1 cellular context compared by ENCODE assay signal in genomic region chr7:151117041-151117440, GRCh38.
TF ChIP-seq lines count a peak whose summit lies in the region.

No MANE protein-coding gene starts in this region.

TF ChIP-seq in WTC11, 78 proteins besides CTCF, POLR2A, EP300 and RAD21 (continued from another document):
- no peak for TF ChIP-seq PREB (CRISPR knock-in tag; IDR thresholded peaks at IDR 0.05; ENCODE audit: borderline replicate concordance)
- no peak for TF ChIP-seq MLX (CRISPR knock-in tag; IDR thresholded peaks at IDR 0.05)
- TF ChIP-seq ZBTB21 (CRISPR knock-in tag; IDR thresholded peaks at IDR 0.05; ENCODE audit: borderline replicate concordance), result no peak
- no peak for TF ChIP-seq ZBTB43 (CRISPR knock-in tag; IDR thresholded peaks at IDR 0.05)
- no peak for TF ChIP-seq JAZF1 (CRISPR knock-in tag; IDR thresholded peaks at IDR 0.05)
- no peak for TF ChIP-seq TCF7 (CRISPR knock-in tag; IDR thresholded peaks at IDR 0.05; ENCODE audit: low read depth)
- TF ChIP-seq FOXK1 (CRISPR knock-in tag; IDR thresholded peaks at IDR 0.05), result no peak
- TF ChIP-seq ZNF396 (CRISPR knock-in tag; IDR thresholded peaks at IDR 0.05; ENCODE audit: borderline replicate concordance), result no peak
- TF ChIP-seq AR (CRISPR knock-in tag; IDR thresholded peaks at IDR 0.05), result no peak
- TF ChIP-seq ATF3 (CRISPR knock-in tag; conservative IDR thresholded peaks at IDR 0.05), result no peak
- no peak for TF ChIP-seq ARID4B (CRISPR knock-in tag; IDR thresholded peaks at IDR 0.05; ENCODE audit: borderline replicate concordance)
- no peak for TF ChIP-seq ESRRA (CRISPR knock-in tag; IDR thresholded peaks at IDR 0.05; ENCODE audit: borderline replicate concordance)
- no peak for TF ChIP-seq RORB (CRISPR knock-in tag; IDR thresholded peaks at IDR 0.05)
- TF ChIP-seq NFYB (CRISPR knock-in tag; conservative IDR thresholded peaks at IDR 0.05; ENCODE audit: low read depth), result no peak
- no peak for TF ChIP-seq ETV6 (CRISPR knock-in tag; IDR thresholded peaks at IDR 0.05)
- no peak for TF ChIP-seq SP1 (CRISPR knock-in tag; conservative IDR thresholded peaks at IDR 0.05)
- TF ChIP-seq E2F4 (CRISPR knock-in tag; IDR thresholded peaks at IDR 0.05; ENCODE audit: borderline replicate concordance, low read depth), result no peak
- TF ChIP-seq ATF6 (CRISPR knock-in tag; IDR thresholded peaks at IDR 0.05), result no peak
